ENCODE assay signal across 1 cellular context in the genomic region with DNA sequence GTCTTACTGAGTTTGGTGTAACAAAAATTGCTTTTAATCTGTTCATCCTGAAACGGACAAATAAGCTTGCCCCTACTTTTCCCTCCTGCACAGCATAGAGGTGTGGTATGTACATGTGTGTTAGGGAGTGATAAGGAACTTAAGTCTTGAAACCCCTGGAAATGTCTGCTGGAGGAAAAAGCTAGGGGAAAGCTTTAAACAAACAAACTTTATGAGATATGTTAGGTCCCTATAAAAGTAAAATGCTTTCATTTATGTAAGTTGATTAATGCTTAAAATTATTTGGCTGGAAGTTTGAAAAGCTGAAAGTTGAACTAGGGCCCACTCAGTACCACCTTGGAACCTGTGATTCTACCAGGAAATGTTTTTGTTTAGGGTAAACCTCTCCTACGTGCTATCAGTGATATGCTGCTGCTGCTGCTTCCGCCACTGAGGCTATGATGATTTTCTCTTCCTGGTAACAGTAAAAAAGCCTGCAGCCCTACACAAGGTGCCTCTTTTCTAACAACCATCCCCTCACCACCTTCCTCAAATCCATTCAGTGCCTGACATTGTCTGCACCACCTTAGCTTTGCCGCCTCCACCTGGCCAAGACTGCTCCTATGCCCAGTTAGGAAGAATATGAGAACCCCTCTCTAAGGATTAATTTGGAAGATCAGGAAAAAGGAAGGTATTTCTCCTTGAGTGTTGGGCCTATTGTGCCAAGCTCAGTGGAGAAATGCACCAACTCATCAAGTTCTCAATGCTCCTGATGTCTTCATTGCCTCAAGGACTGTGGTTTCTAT.
TF ChIP-seq lines count a peak whose summit lies in the region.

No MANE protein-coding gene starts in this region.

TF ChIP-seq in K562, 482 proteins besides CTCF, POLR2A, EP300 and RAD21 (continued from another document and continues in another):
- TF ChIP-seq RNF219 (CRISPR knock-in tag; IDR thresholded peaks at IDR 0.05) (no peak), LEF1 (IDR thresholded peaks at IDR 0.05) (peak; percentile 93), RNF2 (IDR thresholded peaks at IDR 0.05) (peak; percentile 76), CCNT2 (IDR thresholded peaks at IDR 0.05; ENCODE audit: borderline replicate concordance, extremely low read depth, insufficient read length, low read depth, low read length) (peak; percentile 86), FOSL1 (tag; conservative IDR thresholded peaks at IDR 0.05) (0 out of 2 replicates have a peak, but pooled peaks have one; percentile 33), TRIM24 (IDR thresholded peaks at IDR 0.05) (peak; percentile 6 to 56; a peak in 1 of 4 replicates), PHF21A (IDR thresholded peaks at IDR 0.05; ENCODE audit: borderline replicate concordance, low read depth) (no peak), HNRNPH1 (optimal IDR thresholded peaks at IDR 0.05; ENCODE audit: low read depth, low read length) (no peak), ATF6 (CRISPR knock-in tag; IDR thresholded peaks at IDR 0.05) (0 out of 2 replicates have a peak, but pooled peaks have one; percentile 15), NFATC3 (IDR thresholded peaks at IDR 0.05) (0 out of 2 replicates have a peak, but pooled peaks have one; percentile 7), PML (IDR thresholded peaks at IDR 0.05; ENCODE audit: low read length) (peak; percentile 72), ZC3H4 (CRISPR knock-in tag; IDR thresholded peaks at IDR 0.05; ENCODE audit: borderline replicate concordance) (no peak), SMARCC2 (IDR thresholded peaks at IDR 0.05; ENCODE audit: low read depth) (peak; percentile 93), FOXK2 (conservative IDR thresholded peaks at IDR 0.05 in 1 of 2, IDR thresholded peaks at IDR 0.05 in 1 of 2; ENCODE audit: low read depth in 2 of 2) (peak; percentile 38 to 42; a peak in 1 of 4 replicates), ZNF184 (CRISPR knock-in tag; IDR thresholded peaks at IDR 0.05) (no peak), ELF2 (CRISPR knock-in tag; IDR thresholded peaks at IDR 0.05) (no peak; the same call in 1 of the 2 replicates), SAP30 (IDR thresholded peaks at IDR 0.05; ENCODE audit: borderline replicate concordance, insufficient read depth, low read depth, low read length, poor library complexity, severe bottlenecking) (peak; percentile 20), NFRKB (IDR thresholded peaks at IDR 0.05; ENCODE audit: low read depth) (peak; percentile 74), KDM5B (IDR thresholded peaks at IDR 0.05; ENCODE audit: insufficient replicate concordance, low read depth, low read length) (peak; percentile 45), ATF7 (IDR thresholded peaks at IDR 0.05) (0 out of 2 replicates have a peak, but pooled peaks have one; percentile 58), KLF16 (IDR thresholded peaks at IDR 0.05) (peak; percentile 69), NCOA1 (IDR thresholded peaks at IDR 0.05; ENCODE audit: low read depth) (peak; percentile 26; the same call in 1 of the 2 replicates), ZBTB17 (CRISPR knock-in tag; IDR thresholded peaks at IDR 0.05) (no peak), MCM3 (IDR thresholded peaks at IDR 0.05) (no peak), TBP (optimal IDR thresholded peaks at IDR 0.05; ENCODE audit: low read depth, low read length) (peak; percentile 38), HMBOX1 (IDR thresholded peaks at IDR 0.05) (peak; percentile 42; the same call in 1 of the 2 replicates), ZNF76 (CRISPR knock-in tag; IDR thresholded peaks at IDR 0.05; ENCODE audit: borderline replicate concordance) (0 out of 2 replicates have a peak, but pooled peaks have one; percentile 32), ATF1 (CRISPR knock-in tag; IDR thresholded peaks at IDR 0.05) (no peak), ATF1 (tag; IDR thresholded peaks at IDR 0.05) (peak; percentile 75), HDAC2 (IDR thresholded peaks at IDR 0.05) (peak; percentile 81; the same call in 1 of the 2 replicates), CHD1 (IDR thresholded peaks at IDR 0.05; ENCODE audit: low read length) (peak; percentile 65), AFF4 (CRISPR knock-in tag; IDR thresholded peaks at IDR 0.05) (0 out of 2 replicates have a peak, but pooled peaks have one; percentile 47), CTBP1 (IDR thresholded peaks at IDR 0.05; ENCODE audit: borderline replicate concordance) (peak; percentile 67)
- TF ChIP-seq, protein P1, sequence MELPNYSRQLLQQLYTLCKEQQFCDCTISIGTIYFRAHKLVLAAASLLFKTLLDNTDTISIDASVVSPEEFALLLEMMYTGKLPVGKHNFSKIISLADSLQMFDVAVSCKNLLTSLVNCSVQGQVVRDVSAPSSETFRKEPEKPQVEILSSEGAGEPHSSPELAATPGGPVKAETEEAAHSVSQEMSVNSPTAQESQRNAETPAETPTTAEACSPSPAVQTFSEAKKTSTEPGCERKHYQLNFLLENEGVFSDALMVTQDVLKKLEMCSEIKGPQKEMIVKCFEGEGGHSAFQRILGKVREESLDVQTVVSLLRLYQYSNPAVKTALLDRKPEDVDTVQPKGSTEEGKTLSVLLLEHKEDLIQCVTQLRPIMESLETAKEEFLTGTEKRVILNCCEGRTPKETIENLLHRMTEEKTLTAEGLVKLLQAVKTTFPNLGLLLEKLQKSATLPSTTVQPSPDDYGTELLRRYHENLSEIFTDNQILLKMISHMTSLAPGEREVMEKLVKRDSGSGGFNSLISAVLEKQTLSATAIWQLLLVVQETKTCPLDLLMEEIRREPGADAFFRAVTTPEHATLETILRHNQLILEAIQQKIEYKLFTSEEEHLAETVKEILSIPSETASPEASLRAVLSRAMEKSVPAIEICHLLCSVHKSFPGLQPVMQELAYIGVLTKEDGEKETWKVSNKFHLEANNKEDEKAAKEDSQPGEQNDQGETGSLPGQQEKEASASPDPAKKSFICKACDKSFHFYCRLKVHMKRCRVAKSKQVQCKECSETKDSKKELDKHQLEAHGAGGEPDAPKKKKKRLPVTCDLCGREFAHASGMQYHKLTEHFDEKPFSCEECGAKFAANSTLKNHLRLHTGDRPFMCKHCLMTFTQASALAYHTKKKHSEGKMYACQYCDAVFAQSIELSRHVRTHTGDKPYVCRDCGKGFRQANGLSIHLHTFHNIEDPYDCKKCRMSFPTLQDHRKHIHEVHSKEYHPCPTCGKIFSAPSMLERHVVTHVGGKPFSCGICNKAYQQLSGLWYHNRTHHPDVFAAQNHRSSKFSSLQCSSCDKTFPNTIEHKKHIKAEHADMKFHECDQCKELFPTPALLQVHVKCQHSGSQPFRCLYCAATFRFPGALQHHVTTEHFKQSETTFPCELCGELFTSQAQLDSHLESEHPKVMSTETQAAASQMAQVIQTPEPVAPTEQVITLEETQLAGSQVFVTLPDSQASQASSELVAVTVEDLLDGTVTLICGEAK (IDR thresholded peaks at IDR 0.05), result peak; percentile 79
- TF ChIP-seq, protein P1 (CRISPR knock-in tag; IDR thresholded peaks at IDR 0.05), result no peak
- TF ChIP-seq, protein P2, sequence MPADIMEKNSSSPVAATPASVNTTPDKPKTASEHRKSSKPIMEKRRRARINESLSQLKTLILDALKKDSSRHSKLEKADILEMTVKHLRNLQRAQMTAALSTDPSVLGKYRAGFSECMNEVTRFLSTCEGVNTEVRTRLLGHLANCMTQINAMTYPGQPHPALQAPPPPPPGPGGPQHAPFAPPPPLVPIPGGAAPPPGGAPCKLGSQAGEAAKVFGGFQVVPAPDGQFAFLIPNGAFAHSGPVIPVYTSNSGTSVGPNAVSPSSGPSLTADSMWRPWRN (IDR thresholded peaks at IDR 0.05; ENCODE audit: low read depth), result peak; percentile 28; the same call in 1 of the 2 replicates
- TF ChIP-seq, protein P3, sequence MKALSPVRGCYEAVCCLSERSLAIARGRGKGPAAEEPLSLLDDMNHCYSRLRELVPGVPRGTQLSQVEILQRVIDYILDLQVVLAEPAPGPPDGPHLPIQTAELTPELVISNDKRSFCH (CRISPR knock-in tag; IDR thresholded peaks at IDR 0.05), result no peak
- TF ChIP-seq, protein P3 (tag; IDR thresholded peaks at IDR 0.05), result peak; percentile 91; the same call in 1 of the 2 replicates
